36 cellular contexts compared by ENCODE assay signal in genomic region chr17:11561281-11561680, GRCh38. TPM values are rescaled to one million over a fixed set of nuclear protein-coding genes. Genes with fewer than 3 reads are reported as not detected.
"Had no signal": no experiment of that assay in that cellular context is flagged by ENCODE, and none has a peak within 500 bp of the region (broad histone marks: within the 10 kb centered on the region; RNA-seq: fewer than 3 reads in every experiment).

No MANE protein-coding gene starts in this region.

- H3K27ac ChIP-seq: adrenal gland, body of pancreas, brain microvascular endothelial cell, breast epithelium, VCaP had no signal

- DNase-seq: activated B cell treated with CpG ODN at 0.5 μM for 24 hours; activated CD4-positive, alpha-beta memory T cell treated with anti-CD3 and anti-CD28 coated beads for 36 hours; activated CD4-positive, alpha-beta T cell treated with anti-CD3 and anti-CD28 coated beads for 4 hours; activated CD4-positive, alpha-beta T cell treated with anti-CD3 and anti-CD28 coated beads, Interleukin-2, amount 10 ng/mL, durations not matched to agents 24 days and 14 days; activated CD4-positive, alpha-beta T cell treated with anti-CD3 and anti-CD28 coated beads, Interleukin-2, amount 50 U/mL, for 1 hour; activated CD4-positive, alpha-beta T cell treated with anti-CD3 and anti-CD28 coated beads, Interleukin-2, amount 50 U/mL, for 4 hours; activated CD4-positive, CD25-positive, alpha-beta regulatory T cell treated with anti-CD3 and anti-CD28 coated beads, Interleukin-2, amount 50 U/mL, for 72 hours; activated CD8-positive, alpha-beta memory T cell treated with anti-CD3 and anti-CD28 coated beads, Interleukin-2, amount 50 U/mL, for 4 hours; activated CD8-positive, alpha-beta T cell treated with anti-CD3 and anti-CD28 coated beads for 36 hours; activated effector memory CD4-positive, alpha-beta T cell treated with anti-CD3 and anti-CD28 coated beads, Interleukin-2, amount 50 U/mL, for 16 hours; activated gamma-delta T cell treated with Interleukin-2 at 50 U/mL for 16 hours; activated naive CD4-positive, alpha-beta T cell; activated naive CD4-positive, alpha-beta T cell treated with anti-CD3 and anti-CD28 coated beads for 36 hours; activated naive CD4-positive, alpha-beta T cell treated with anti-CD3 and anti-CD28 coated beads, Interleukin-2, amount 50 U/mL, for 16 hours; activated naive CD8-positive, alpha-beta T cell treated with anti-CD3 and anti-CD28 coated beads for 36 hours; activated T-cell treated with anti-CD3 and anti-CD28 coated beads for 4 hours; activated T-cell treated with anti-CD3 and anti-CD28 coated beads, Interleukin-2, amount 50 U/mL, for 1 hour; activated T-cell treated with anti-CD3 and anti-CD28 coated beads, Interleukin-2, amount 50 U/mL, for 4 hours; activated T-cell treated with anti-CD3 and anti-CD28 coated beads, Interleukin-2, amount 50 U/mL, for 72 hours; adrenal gland; amniotic stem cell; aorta; body of pancreas; brain microvascular endothelial cell; central memory CD4-positive, alpha-beta T cell; T-helper 1 cell; T-helper 2 cell; T-helper 9 cell had no signal

- H3K4me3 ChIP-seq: adrenal gland, body of pancreas, breast epithelium had no signal

- H3K27me3 ChIP-seq: adrenal gland, body of pancreas, brain microvascular endothelial cell, breast epithelium had no signal

- H3K4me1 ChIP-seq: adrenal gland, body of pancreas, breast epithelium had no signal

- H3K36me3 ChIP-seq: adrenal gland, brain microvascular endothelial cell, breast epithelium had no signal

- H3K9me3 ChIP-seq: adrenal gland, body of pancreas, breast epithelium had no signal

- ATAC-seq: activated CD8-positive, alpha-beta T cell treated with anti-CD3 and anti-CD28 coated beads for 36 hours; activated naive CD4-positive, alpha-beta T cell treated with anti-CD3 and anti-CD28 coated beads, Interleukin-2, amount 50 U/mL, for 72 hours; activated T-cell treated with anti-CD3 and anti-CD28 coated beads, Interleukin-2, amount 50 U/mL, for 4 hours; activated T-cell treated with anti-CD3 and anti-CD28 coated beads, Interleukin-2, amount 50 U/mL, for 72 hours; activated T-helper 17 cell treated with anti-CD3 and anti-CD28 coated beads, Interleukin-2, amount 50 U/mL, for 72 hours; body of pancreas had no signal

RNA-seq across cellular contexts. Expression of gene DNAH9, which starts 37.0 kb away (rescaled TPM):
- total RNA-seq: activated B cell treated with CpG ODN at 0.5 μM for 24 hours; activated CD4-positive, alpha-beta memory T cell treated with anti-CD3 and anti-CD28 coated beads for 36 hours; activated CD4-positive, alpha-beta T cell treated with anti-CD3 and anti-CD28 coated beads, Interleukin-2, amount 10 ng/mL, durations not matched to agents 24 days and 14 days; activated CD8-positive, alpha-beta memory T cell treated with anti-CD3 and anti-CD28 coated beads for 36 hours; activated CD8-positive, alpha-beta T cell treated with anti-CD3 and anti-CD28 coated beads for 36 hours; activated naive CD4-positive, alpha-beta T cell treated with anti-CD3 and anti-CD28 coated beads for 36 hours; activated naive CD4-positive, alpha-beta T cell treated with anti-CD3 and anti-CD28 coated beads, Interleukin-2, amount 50 U/mL, for 72 hours; activated naive CD8-positive, alpha-beta T cell treated with anti-CD3 and anti-CD28 coated beads for 36 hours; activated T-cell treated with anti-CD3 and anti-CD28 coated beads, Interleukin-2, amount 50 U/mL, for 4 hours; activated T-cell treated with anti-CD3 and anti-CD28 coated beads, Interleukin-2, amount 50 U/mL, for 72 hours; activated T-helper 1 cell treated with anti-CD3 and anti-CD28 coated beads, Interleukin-12 subunit alpha, Interleukin-12 subunit beta, Interleukin-2, Interleukin-4 antibody, amounts not matched to agents 30 ng/mL and 10 ng/mL and 1 ng/mL, durations not matched to agents 14 hours and 24 hours and 36 hours; activated T-helper 17 cell treated with anti-CD3 and anti-CD28 coated beads, Interleukin-2, amount 50 U/mL, for 72 hours; astrocyte; cardiac septum had no signal
